Comparison of ENCODE assay signal across 22 cellular contexts in the genomic region with DNA sequence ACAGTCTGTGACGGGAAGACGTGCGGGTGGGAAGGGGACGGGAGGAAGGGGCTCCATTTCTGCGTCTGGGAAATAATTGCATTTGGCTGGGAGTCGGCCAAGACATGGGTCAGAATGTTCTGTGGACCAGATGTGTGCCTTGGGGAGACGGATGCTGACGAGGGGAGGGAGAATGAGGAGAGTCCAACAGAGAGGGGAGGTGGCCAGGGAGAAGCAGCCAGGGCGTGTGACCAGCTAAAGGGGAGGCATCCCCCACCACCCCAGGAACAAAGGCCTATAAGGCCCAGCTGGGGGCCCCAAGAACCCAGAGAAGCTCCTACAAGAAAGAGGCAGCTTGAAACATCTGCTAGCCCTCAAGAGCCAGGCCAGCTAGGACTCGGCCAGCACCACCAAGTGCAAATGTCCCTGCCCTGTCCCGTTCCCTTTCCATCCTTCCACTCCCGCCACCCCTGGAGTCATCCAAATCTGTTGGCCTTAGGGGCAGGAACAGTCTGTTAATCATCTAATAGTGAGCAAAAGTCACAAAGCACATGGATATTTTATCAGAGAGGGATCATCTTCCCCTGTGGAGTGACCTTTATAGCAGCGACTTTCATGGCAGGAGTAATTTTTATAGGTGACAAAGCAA. TPM values are rescaled to one million over a fixed set of nuclear protein-coding genes. Genes with fewer than 3 reads are reported as not detected.
"Had no signal": no experiment of that assay in that cellular context is flagged by ENCODE, and none has a peak within 500 bp of the region (broad histone marks: within the 10 kb centered on the region; RNA-seq: fewer than 3 reads in every experiment).

No MANE protein-coding gene starts in this region.

- H3K9me3 ChIP-seq: SJCRH30 had no signal

- H3K4me1 Mint-ChIP-seq: IgD-negative memory B cell had no signal

- ATAC-seq: K562, SK-N-SH treated with all-trans-retinoic acid at 6 μM for 48 hours had no signal

- H3K27ac Mint-ChIP-seq: IgD-negative memory B cell had no signal

- H3K9me3 Mint-ChIP-seq: IgD-negative memory B cell had no signal

- DNase-seq: Kasumi-1, MM.1S, NCI-H1092 treated with DMSO at 0.1 percent for 48 hours, NCI-H1436, NCI-H187, NCI-H2029, NCI-H2081 treated with DMSO at 0.1 percent for 48 hours, NCI-H2171, NCI-H226, NCI-H446, NCI-H510A, NCI-H524 treated with DMSO at 0.1 percent for 48 hours, NCI-H69, NCI-H774, RPMI8226, SHP77 treated with DMSO at 0.1 percent for 48 hours, SJCRH30 had no signal

- H3K36me3 ChIP-seq: SJCRH30 had no signal

- H3K4me1 ChIP-seq: SJCRH30 had no signal

- H3K4me2 ChIP-seq: KMS-11 had no signal

- H3K27me3 ChIP-seq: SJCRH30 had no signal

- H3K4me3 ChIP-seq: K562, SJCRH30 had no signal

- H3K9ac ChIP-seq: KMS-11 had no signal

- H3K36me3 Mint-ChIP-seq: IgD-negative memory B cell had no signal

- H3K27ac ChIP-seq: HL-60, KMS-11, SJCRH30 had no signal

RNA-seq across cellular contexts. Expression of a gene that starts 42.5 kb away (rescaled TPM):
- total RNA-seq: K562, SJCRH30 had no signal
- polyA plus RNA-seq: IgD-negative memory B cell, K562 had no signal
